Comparison of ENCODE assay signal across 10 cellular contexts in the genomic region with DNA sequence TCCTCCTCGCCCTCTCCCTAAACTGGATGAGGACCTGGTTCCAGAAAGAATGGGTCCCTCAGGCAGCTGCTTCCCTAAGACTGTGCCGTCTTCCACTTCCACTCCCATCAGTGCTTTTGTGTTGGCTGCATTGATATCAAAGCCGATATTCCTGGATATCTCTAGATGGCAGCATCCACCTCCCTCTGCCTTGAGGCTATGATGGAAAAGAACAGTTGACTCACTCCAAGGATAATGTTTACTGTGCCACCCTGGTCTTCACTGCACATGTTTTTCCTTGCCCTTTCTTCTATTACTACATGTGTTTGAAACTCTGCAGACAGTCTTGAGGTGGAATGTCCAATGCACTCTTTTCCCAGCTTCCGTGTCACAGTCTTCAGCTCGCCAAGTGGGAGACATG.
DNase-seq lines count a peak whose midpoint lies in the region; ATAC-seq and TF ChIP-seq lines count a peak whose summit lies in the region.
"Had no signal": no experiment of that assay in that cellular context is flagged by ENCODE, and none has a peak within 500 bp of the region (broad histone marks: within the 10 kb centered on the region; RNA-seq: fewer than 3 reads in every experiment).

No MANE protein-coding gene starts in this region.

- 72 to 73% methylated on average over 5 of the region's 5 CpGs for WGBS in thyroid gland, 2 donors

- H3K27me3 ChIP-seq in WERI-Rb-1 (ENCODE audit: insufficient read depth, low read depth, severe bottlenecking) (no peaks in the 10 kb centered on the region), thyroid gland (no peaks in the 10 kb centered on the region)
- H3K27me3 ChIP-seq in CD4-positive, alpha-beta T cell (ENCODE audit: control insufficient read depth, insufficient read depth, low read length), result peaks cover 12% of the 10 kb centered on the region
- H3K27me3 ChIP-seq: BLaER1 treated with 17β-estradiol and CSF1 and Interleukin-3, amounts not matched to agents 10 nM and 100 nM; vagina had no signal

- no peaks in the 10 kb centered on the region for H3K9me3 Mint-ChIP-seq in CD4-positive, alpha-beta T cell

- CTCF ChIA-PET in CD4-positive, alpha-beta T cell (lab: Charles Lee), result no interaction called here

- H3K27ac ChIP-seq in WERI-Rb-1 (no peak overlapping the region), thyroid gland (no peak overlapping the region)
- H3K27ac ChIP-seq in CD4-positive, alpha-beta T cell (ENCODE audit: low read depth, low read length), result no peak overlapping the region
- H3K27ac ChIP-seq: BLaER1 treated with 17β-estradiol and CSF1 and Interleukin-3, amounts not matched to agents 10 nM and 100 nM; vagina had no signal

- ATAC-seq in left ventricle myocardium superior (peak; percentile 75), GM18909 (IDR thresholded peaks at IDR 0.05; ENCODE audit: poor library complexity, unreplicated experiment) (no peak)
- no peak for ATAC-seq in CD4-positive, alpha-beta T cell (ENCODE audit: poor library complexity)

- peak; percentile 20 for DNase-seq in NCI-H2081 (lab: John Stamatoyannopoulos, UW)
- DNase-seq in NCI-H2081 treated with DMSO at 0.1 percent for 48 hours (lab: John Stamatoyannopoulos, UW), result no peak
- peak; percentile 52 for DNase-seq in WERI-Rb-1
- no peak for DNase-seq in left ventricle myocardium superior
- peak; percentile 36 to 40 for DNase-seq in thyroid gland
- DNase-seq in CD4-positive, alpha-beta T cell, result no peak
- no peak for DNase-seq in iPS-NIHi11 (ENCODE audit: low spot score)

- H3K4me3 ChIP-seq in WERI-Rb-1 (ENCODE audit: low read depth, low read length) (no peak overlapping the region), thyroid gland (replicated peaks in 1 of 3) (no peak overlapping the region)
- H3K4me3 ChIP-seq: BLaER1 treated with 17β-estradiol and CSF1 and Interleukin-3, amounts not matched to agents 10 nM and 100 nM; vagina had no signal

- H3K27me3 Mint-ChIP-seq in CD4-positive, alpha-beta T cell, result peaks cover 35% of the 10 kb centered on the region

- no peak for TF ChIP-seq POLR2A in thyroid gland (IDR thresholded peaks at IDR 0.05)

- H3K9me3 ChIP-seq in WERI-Rb-1 (ENCODE audit: severe bottlenecking), result no peaks in the 10 kb centered on the region
- H3K9me3 ChIP-seq in thyroid gland, result no peaks in the 10 kb centered on the region
- no peaks in the 10 kb centered on the region for H3K9me3 ChIP-seq in CD4-positive, alpha-beta T cell (ENCODE audit: control insufficient read depth, low read length)
- H3K9me3 ChIP-seq: BLaER1 treated with 17β-estradiol and CSF1 and Interleukin-3, amounts not matched to agents 10 nM and 100 nM; vagina had no signal

- H3K36me3 Mint-ChIP-seq in CD4-positive, alpha-beta T cell (ENCODE audit: low read depth), result no peaks in the 10 kb centered on the region

- TF ChIP-seq CTCF in WERI-Rb-1 (IDR thresholded peaks at IDR 0.05; ENCODE audit: low read depth, low read length) (peak; percentile 67), thyroid gland (IDR thresholded peaks at IDR 0.05) (peak in 5 of 6 experiments; percentile 10 to 68 (median 49))
- TF ChIP-seq CTCF in CD4-positive, alpha-beta T cell (IDR thresholded peaks at IDR 0.05), result no peak

- POLR2A ChIA-PET in CD4-positive, alpha-beta T cell (lab: Charles Lee), result no interaction called here

- no peaks in the 10 kb centered on the region for H3K4me1 ChIP-seq in thyroid gland
- H3K4me1 ChIP-seq: vagina had no signal

- intact Hi-C loops in left ventricle myocardium superior (cut with micrococcal nuclease), result no loop called here
- intact Hi-C loops in thyroid gland (cut with DNase I), result no loop called here
- intact Hi-C loops in CD4-positive, alpha-beta T cell (cut with DNase I, micrococcal nuclease), result no loop called here

- H3K36me3 ChIP-seq in WERI-Rb-1 (no peaks in the 10 kb centered on the region), thyroid gland (no peaks in the 10 kb centered on the region)
- H3K36me3 ChIP-seq: BLaER1 treated with 17β-estradiol and CSF1 and Interleukin-3, amounts not matched to agents 10 nM and 100 nM; vagina had no signal

- H3K27ac Mint-ChIP-seq in CD4-positive, alpha-beta T cell, result no peak overlapping the region

- H3K4me3 Mint-ChIP-seq in CD4-positive, alpha-beta T cell, result no peak overlapping the region

- no peaks in the 10 kb centered on the region for H3K4me1 Mint-ChIP-seq in CD4-positive, alpha-beta T cell (ENCODE audit: low read depth)

Comparison
In these comparisons a context has a peak if more than half of its experiments do, and no peak if none do; other contexts are left out.
1. DNase-seq: peak in NCI-H2081 (2 of 2), WERI-Rb-1 (single experiment) and thyroid gland (2 of 2); none in NCI-H2081 treated with DMSO at 0.1 percent for 48 hours (single experiment), left ventricle myocardium superior (single experiment), CD4-positive, alpha-beta T cell (0 of 10) and iPS-NIHi11 (single experiment).